9 cellular contexts compared by ENCODE assay signal in genomic region chr2:215843579-215843978, GRCh38.
DNase-seq lines count a peak whose midpoint lies in the region; ATAC-seq, FAIRE-seq and TF ChIP-seq lines count a peak whose summit lies in the region.
"Had no signal": no experiment of that assay in that cellular context is flagged by ENCODE, and none has a peak within 500 bp of the region (broad histone marks: within the 10 kb centered on the region; RNA-seq: fewer than 3 reads in every experiment).

No MANE protein-coding gene starts in this region.

- H4K20me1 ChIP-seq in HCT116 (ENCODE audit: insufficient read depth) (no peaks in the 10 kb centered on the region), keratinocyte (ENCODE audit: control insufficient read depth, extremely low read depth, insufficient read depth, low read length) (no peaks in the 10 kb centered on the region)

- H3K79me2 ChIP-seq in HCT116 (ENCODE audit: insufficient read depth, low read length) (no peaks in the 10 kb centered on the region), keratinocyte (ENCODE audit: control insufficient read depth, insufficient read depth, low read length) (no peaks in the 10 kb centered on the region)

- no peaks in the 10 kb centered on the region for H3K9me3 ChIP-seq in HCT116 (ENCODE audit: control insufficient read depth in 1 of 2, insufficient read depth in 1 of 2, low read depth in 1 of 2, low read length in 2 of 2)
- H3K9me3 ChIP-seq in keratinocyte (ENCODE audit: control insufficient read depth, low read depth, low read length), result no peaks in the 10 kb centered on the region

- no peak overlapping the region for H3K27ac ChIP-seq in HCT116 (ENCODE audit: low read depth, low read length)
- H3K27ac ChIP-seq in keratinocyte (ENCODE audit: control insufficient read depth, insufficient read depth, low read length), result no peak overlapping the region

- DNase-seq in AG04449 (ENCODE audit: low read depth, low spot score), result peak; percentile 60
- DNase-seq in HCT116 (ENCODE audit: low read depth, low spot score), result peak; percentile 31
- peak; percentile 84 for DNase-seq in astrocyte of the hippocampus (ENCODE audit: low read depth, low spot score)
- peak; percentile 73 for DNase-seq in keratinocyte (ENCODE audit: low read depth, low spot score)
- no peak for DNase-seq in activated CD4-positive, alpha-beta T cell treated with anti-CD3 and anti-CD28 coated beads, Interleukin-2, amount 50 U/mL, for 48 hours
- DNase-seq in GM13977 (ENCODE audit: low spot score), result no peak
- no peak for DNase-seq in nephron progenitor cell
- no peak for DNase-seq in activated T-cell treated with anti-CD3 and anti-CD28 coated beads, Interleukin-2, amount 50 U/mL, for 4 hours
- DNase-seq: activated CD4-positive, CD25-positive, alpha-beta regulatory T cell had no signal

- no peaks in the 10 kb centered on the region for H3K9me1 ChIP-seq in keratinocyte (ENCODE audit: control insufficient read depth, extremely low read depth, insufficient read depth, low read length)

- H2AFZ ChIP-seq in HCT116 (ENCODE audit: low read depth, low read length, poor library complexity, severe bottlenecking) (peak overlapping the region; percentile 73), keratinocyte (ENCODE audit: control insufficient read depth, low read length) (no peak overlapping the region)

- TF ChIP-seq RAD21 in HCT116 (IDR thresholded peaks at IDR 0.05; ENCODE audit: low read depth), result no peak

- H3K4me3 ChIP-seq in AG04449 (ENCODE audit: low read depth, low read length) (no peak overlapping the region), HCT116 (replicated peaks in 1 of 2; ENCODE audit: low read depth in 1 of 2, low read length in 2 of 2) (no peak overlapping the region), keratinocyte (ENCODE audit: control insufficient read depth in 2 of 3, extremely low read depth in 1 of 3, insufficient read depth in 2 of 3, low read depth in 1 of 3, low read length in 3 of 3) (no peak overlapping the region)

- intact Hi-C loops in HCT116 (cut with micrococcal nuclease), result no loop called here

- TF ChIP-seq CTCF in AG04449 (IDR thresholded peaks at IDR 0.05; ENCODE audit: insufficient read depth, low read length, missing control alignments) (no peak), HCT116 (IDR thresholded peaks at IDR 0.05 in 2 of 3, conservative IDR thresholded peaks at IDR 0.05 in 1 of 3; ENCODE audit: borderline replicate concordance in 1 of 3, insufficient read depth in 1 of 3, low read depth in 2 of 3, low read length in 2 of 3) (no peak), keratinocyte (optimal IDR thresholded peaks at IDR 0.05 in 1 of 3, IDR thresholded peaks at IDR 0.05 in 1 of 3, conservative IDR thresholded peaks at IDR 0.05 in 1 of 3; ENCODE audit: extremely low read depth in 1 of 3, insufficient read depth in 2 of 3, low read length in 3 of 3) (no peak), GM13977 (IDR thresholded peaks at IDR 0.05; ENCODE audit: extremely low read depth, insufficient read depth, missing control alignments) (no peak), nephron progenitor cell (IDR thresholded peaks at IDR 0.05) (no peak)

- no peaks in the 10 kb centered on the region for H3K27me3 Mint-ChIP-seq in nephron progenitor cell (ENCODE audit: low read depth, poor library complexity)
- H3K27me3 Mint-ChIP-seq in activated T-cell treated with anti-CD3 and anti-CD28 coated beads, Interleukin-2, amount 50 U/mL, for 4 hours (ENCODE audit: low read depth), result peaks cover 2% of the 10 kb centered on the region

- H3K4me1 Mint-ChIP-seq in nephron progenitor cell, result peaks cover 29% of the 10 kb centered on the region
- H3K4me1 Mint-ChIP-seq in activated T-cell treated with anti-CD3 and anti-CD28 coated beads, Interleukin-2, amount 50 U/mL, for 4 hours (ENCODE audit: low read depth), result peaks cover 2% of the 10 kb centered on the region

- no peak for TF ChIP-seq POLR2A in HCT116 (IDR thresholded peaks at IDR 0.05; ENCODE audit: borderline replicate concordance, extremely low read depth, insufficient read depth, insufficient read length)

- no peaks in the 10 kb centered on the region for H3K36me3 Mint-ChIP-seq in nephron progenitor cell (ENCODE audit: low read depth)
- H3K36me3 Mint-ChIP-seq in activated T-cell treated with anti-CD3 and anti-CD28 coated beads, Interleukin-2, amount 50 U/mL, for 4 hours (ENCODE audit: insufficient read depth), result no peaks in the 10 kb centered on the region

- H3K27ac Mint-ChIP-seq in nephron progenitor cell, result no peak overlapping the region

- H3K4me3 Mint-ChIP-seq in nephron progenitor cell, result no peak overlapping the region
- no peak overlapping the region for H3K4me3 Mint-ChIP-seq in activated T-cell treated with anti-CD3 and anti-CD28 coated beads, Interleukin-2, amount 50 U/mL, for 4 hours

- CTCF ChIA-PET in AG04449 (lab: Yijun Ruan, JAX) (interaction anchor here (1.2 to 1.6 kb wide), 3 partner anchors 10 to 15 kb away, joined by 3 to 5 read pairs (median 4); no protein-coding TSS in a partner anchor), HCT116 (lab: Charles Lee) (no interaction called here)

- RAD21 ChIA-PET in HCT116 (lab: Charles Lee; ENCODE audit: low non-redundant PET in 1 of 2, low total read pairs in 2 of 2, uncharacterized antibody in 2 of 2, unreplicated experiment in 2 of 2), result no interaction called here

- no TSS peak for BruUV-seq in HCT116 (replicated peaks; lab: Mats Ljungman, UMichigan)

- H3K27me3 ChIP-seq in HCT116 (ENCODE audit: insufficient read depth, low read length) (no peaks in the 10 kb centered on the region), keratinocyte (ENCODE audit: control insufficient read depth, extremely low read depth, insufficient read depth, low read length) (no peaks in the 10 kb centered on the region)

- POLR2A ChIA-PET in AG04449 (lab: Yijun Ruan, JAX) (interaction anchor here (0.8 kb wide), 1 partner anchor 155 kb away, joined by 3 read pairs; no protein-coding TSS in a partner anchor), HCT116 (lab: Charles Lee) (no interaction called here)

- FAIRE-seq in keratinocyte (lab: Jason Lieb, UNC), result peak; percentile 84

- peak; percentile 69; the same call in 1 of the 2 replicates for ATAC-seq in HCT116
- no peak for ATAC-seq in activated T-cell treated with anti-CD3 and anti-CD28 coated beads, Interleukin-2, amount 50 U/mL, for 4 hours

- dilution Hi-C loops in keratinocyte (cut with MboI; ENCODE audit: extremely low pct_ligation_motif_present, low sequenced_read_pairs), result no loop called here

- H3K9me2 ChIP-seq in HCT116 (ENCODE audit: insufficient read depth), result no peaks in the 10 kb centered on the region

- in situ Hi-C loops in GM13977 (cut with MboI; ENCODE audit: low pct_unique_long_range_greater_than_20kb, low sequenced_read_pairs, unreplicated experiment), result no loop called here

- peaks cover 0 to 12% of the 10 kb centered on the region in 2 experiments; a peak in 1 of 4 replicates for H3K4me1 ChIP-seq in HCT116 (ENCODE audit: control insufficient read depth in 1 of 2, insufficient read depth in 2 of 2, low read length in 2 of 2)
- peaks cover 13% of the 10 kb centered on the region for H3K4me1 ChIP-seq in keratinocyte (ENCODE audit: control insufficient read depth, extremely low read depth, insufficient read depth, low read length)

- H3K9me3 Mint-ChIP-seq in nephron progenitor cell, result no peaks in the 10 kb centered on the region
- no peaks in the 10 kb centered on the region for H3K9me3 Mint-ChIP-seq in activated T-cell treated with anti-CD3 and anti-CD28 coated beads, Interleukin-2, amount 50 U/mL, for 4 hours

- H3K36me3 ChIP-seq in HCT116 (ENCODE audit: control insufficient read depth in 1 of 2, insufficient read depth in 2 of 2, low read length in 2 of 2) (no peaks in the 10 kb centered on the region), keratinocyte (ENCODE audit: control insufficient read depth in 2 of 2, extremely low read depth in 1 of 2, insufficient read depth in 2 of 2, low read length in 2 of 2) (no peaks in the 10 kb centered on the region)

- H3K9ac ChIP-seq in HCT116 (ENCODE audit: low read length) (no peak overlapping the region), keratinocyte (ENCODE audit: control insufficient read depth, extremely low read depth, insufficient read depth, low read length) (no peak overlapping the region)

- H3K4me2 ChIP-seq in HCT116 (ENCODE audit: low read length) (peak overlapping the region; percentile 54), keratinocyte (ENCODE audit: control insufficient read depth, extremely low read depth, insufficient read depth, low read depth, low read length) (no peak overlapping the region)

TF ChIP-seq in HCT116, 20 proteins besides CTCF, POLR2A, EP300 and RAD21:
- TF ChIP-seq EZH2 (IDR thresholded peaks at IDR 0.05) (no peak), JUND (IDR thresholded peaks at IDR 0.05) (peak; percentile 64), FOSL1 (IDR thresholded peaks at IDR 0.05; ENCODE audit: low read depth) (peak; percentile 65), SP1 (IDR thresholded peaks at IDR 0.05; ENCODE audit: low read depth) (peak; percentile 45; the same call in 1 of the 2 replicates), MAX (IDR thresholded peaks at IDR 0.05) (peak; percentile 49; the same call in 1 of the 2 replicates), CBX3 (IDR thresholded peaks at IDR 0.05; ENCODE audit: low read depth) (peak; percentile 38; the same call in 1 of the 2 replicates), ZFX (IDR thresholded peaks at IDR 0.05) (no peak)
- TF ChIP-seq, protein P1, sequence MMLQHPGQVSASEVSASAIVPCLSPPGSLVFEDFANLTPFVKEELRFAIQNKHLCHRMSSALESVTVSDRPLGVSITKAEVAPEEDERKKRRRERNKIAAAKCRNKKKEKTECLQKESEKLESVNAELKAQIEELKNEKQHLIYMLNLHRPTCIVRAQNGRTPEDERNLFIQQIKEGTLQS (IDR thresholded peaks at IDR 0.05), result no peak

Comparison
In these comparisons a context has a peak if more than half of its experiments do, and no peak if none do; other contexts are left out.
1. DNase-seq: peak in AG04449 (single experiment), HCT116 (single experiment), astrocyte of the hippocampus (single experiment) and keratinocyte (single experiment); none in activated CD4-positive, alpha-beta T cell treated with anti-CD3 and anti-CD28 coated beads, Interleukin-2, amount 50 U/mL, for 48 hours (0 of 2), GM13977 (single experiment), nephron progenitor cell (single experiment) and activated T-cell treated with anti-CD3 and anti-CD28 coated beads, Interleukin-2, amount 50 U/mL, for 4 hours (single experiment).